ENCODE assay signal across 22 cellular contexts in genomic region chrX:37677243-37677642, GRCh38. TPM values are rescaled to one million over a fixed set of nuclear protein-coding genes. Genes with fewer than 3 reads are reported as not detected.
"Had no signal": no experiment of that assay in that cellular context is flagged by ENCODE, and none has a peak within 500 bp of the region (broad histone marks: within the 10 kb centered on the region; RNA-seq: fewer than 3 reads in every experiment).

No MANE protein-coding gene starts in this region.

- H3K9ac ChIP-seq: neural progenitor cell had no signal

- FAIRE-seq: bronchial epithelial cell, islet of Langerhans had no signal

- H3K36me3 ChIP-seq: ascending aorta, gastrocnemius medialis, heart right ventricle, neural progenitor cell, ovary, sigmoid colon, spleen, stomach, upper lobe of left lung had no signal

- H2AFZ ChIP-seq: neural progenitor cell had no signal

- DNase-seq: activated CD4-positive, alpha-beta memory T cell treated with anti-CD3 and anti-CD28 coated beads for 36 hours; activated CD4-positive, alpha-beta T cell treated with anti-CD3 and anti-CD28 coated beads for 36 hours; activated CD8-positive, alpha-beta memory T cell treated with anti-CD3 and anti-CD28 coated beads, Interleukin-2, amount 10 ng/mL, durations not matched to agents 7 days and 5 days; activated naive CD4-positive, alpha-beta T cell treated with anti-CD3 and anti-CD28 coated beads, Interleukin-2, amount 10 ng/mL, durations not matched to agents 7 days and 5 days; activated T-cell treated with anti-CD3 and anti-CD28 coated beads, Interleukin-2, amount 50 U/mL, for 1 hour; gastrocnemius medialis; heart right ventricle; midbrain; naive B cell; ovary; sigmoid colon; spleen; stomach; testis; upper lobe of left lung had no signal

- ATAC-seq: activated CD8-positive, alpha-beta memory T cell treated with anti-CD3 and anti-CD28 coated beads, Interleukin-2, amount 10 ng/mL, durations not matched to agents 7 days and 5 days; gastrocnemius medialis; heart right ventricle; left lobe of liver had no signal

- H3K9me3 ChIP-seq: ascending aorta, gastrocnemius medialis, heart right ventricle, ovary, sigmoid colon, spleen, stomach, testis, upper lobe of left lung had no signal

- H3K4me1 ChIP-seq: ascending aorta, gastrocnemius medialis, heart right ventricle, neural progenitor cell, spleen, testis, upper lobe of left lung had no signal

- H3K4me3 ChIP-seq: ascending aorta, gastrocnemius medialis, heart right ventricle, neural progenitor cell, ovary, sigmoid colon, spleen, stomach, testis, upper lobe of left lung had no signal

- H3K4me2 ChIP-seq: neural progenitor cell had no signal

- H3K27me3 ChIP-seq: ascending aorta, neural progenitor cell, ovary, sigmoid colon, stomach, testis, upper lobe of left lung had no signal

- H3K27ac ChIP-seq: ascending aorta, epithelial cell of prostate, gastrocnemius medialis, heart right ventricle, neural progenitor cell, ovary, sigmoid colon, spleen, testis, upper lobe of left lung had no signal

RNA-seq across cellular contexts. Expression of gene XK, which starts 8.3 kb away (rescaled TPM):
- total RNA-seq: activated CD4-positive, alpha-beta memory T cell treated with anti-CD3 and anti-CD28 coated beads for 36 hours; lung microvascular endothelial cell had no signal
